10 cellular contexts compared by ENCODE assay signal in genomic region chr1:26175346-26175745, GRCh38. TPM values are rescaled to one million over a fixed set of nuclear protein-coding genes. Genes with fewer than 3 reads are reported as not detected.
"Had no signal": no experiment of that assay in that cellular context is flagged by ENCODE, and none has a peak within 500 bp of the region (broad histone marks: within the 10 kb centered on the region; RNA-seq: fewer than 3 reads in every experiment).

No MANE protein-coding gene starts in this region.

- H3K27ac ChIP-seq: HL-60, KMS-11 had no signal

- H3K9ac ChIP-seq: KMS-11 had no signal

- H3K9me3 Mint-ChIP-seq: IgD-negative memory B cell had no signal

- H3K4me3 Mint-ChIP-seq: IgD-negative memory B cell had no signal

- FAIRE-seq: HepG2, HTR-8/SVneo had no signal

- DNase-seq: IMR-90, KBM-7, KG1 had no signal

- H3K27me3 Mint-ChIP-seq: IgD-negative memory B cell had no signal

- H3K4me2 ChIP-seq: KMS-11 had no signal

- ATAC-seq: HepG2 had no signal

- H3K27ac Mint-ChIP-seq: IgD-negative memory B cell had no signal

RNA-seq across cellular contexts. Expression of gene CNKSR1, which starts 1.9 kb away (rescaled TPM):
- total RNA-seq: IMR-90 had no signal

RNA-seq across cellular contexts. Expression of gene ZNF593OS, which starts 3.7 kb away (rescaled TPM):
- total RNA-seq: HepG2, HT1080, IMR-90 had no signal
- polyA plus RNA-seq: HepG2, IMR-90 had no signal

RNA-seq across cellular contexts. Expression of gene C1orf232, which starts 6.6 kb away (rescaled TPM):
- total RNA-seq: HepG2, HT-29, HT1080, IMR-90 had no signal
- polyA plus RNA-seq: HepG2, IgD-negative memory B cell, IMR-90 had no signal

RNA-seq across cellular contexts. Expression of gene CATSPER4, which starts 15.1 kb away (rescaled TPM):
- total RNA-seq: HepG2, HT-29, HT1080, IMR-90 had no signal
- polyA plus RNA-seq: HepG2, IgD-negative memory B cell, IMR-90 had no signal
